ENCODE assay signal across 1 cellular context in genomic region chr9:86708918-86709835, GRCh38.
TF ChIP-seq lines count a peak whose summit lies in the region.

No MANE protein-coding gene starts in this region.

TF ChIP-seq in IMR-90, 13 proteins besides CTCF, POLR2A, EP300 and RAD21 (continued from another document):
- TF ChIP-seq, protein P1, sequence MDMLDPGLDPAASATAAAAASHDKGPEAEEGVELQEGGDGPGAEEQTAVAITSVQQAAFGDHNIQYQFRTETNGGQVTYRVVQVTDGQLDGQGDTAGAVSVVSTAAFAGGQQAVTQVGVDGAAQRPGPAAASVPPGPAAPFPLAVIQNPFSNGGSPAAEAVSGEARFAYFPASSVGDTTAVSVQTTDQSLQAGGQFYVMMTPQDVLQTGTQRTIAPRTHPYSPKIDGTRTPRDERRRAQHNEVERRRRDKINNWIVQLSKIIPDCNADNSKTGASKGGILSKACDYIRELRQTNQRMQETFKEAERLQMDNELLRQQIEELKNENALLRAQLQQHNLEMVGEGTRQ (IDR thresholded peaks at IDR 0.05; ENCODE audit: low read depth, low read length): no peak
- TF ChIP-seq SMC3 (IDR thresholded peaks at IDR 0.05; ENCODE audit: low read depth, low read length) (no peak), ELK1 (IDR thresholded peaks at IDR 0.05; ENCODE audit: borderline replicate concordance, low read depth, low read length) (no peak), CHD1 (IDR thresholded peaks at IDR 0.05; ENCODE audit: low read depth, low read length) (no peak), BHLHE40 (IDR thresholded peaks at IDR 0.05; ENCODE audit: low read depth, low read length) (no peak), MXI1 (IDR thresholded peaks at IDR 0.05; ENCODE audit: borderline replicate concordance, low read depth, low read length) (no peak), NFE2L2 (IDR thresholded peaks at IDR 0.05; ENCODE audit: low read depth, low read length) (no peak), FOS (IDR thresholded peaks at IDR 0.05; ENCODE audit: low read depth, low read length) (no peak), RFX5 (IDR thresholded peaks at IDR 0.05; ENCODE audit: low read depth, low read length) (no peak), CEBPB (IDR thresholded peaks at IDR 0.05; ENCODE audit: low read depth, low read length) (no peak)
TF ChIP-seq in IMR-90: peak in this region for 0.
